Comparison of ENCODE assay signal across 14 cellular contexts in the genomic region with DNA sequence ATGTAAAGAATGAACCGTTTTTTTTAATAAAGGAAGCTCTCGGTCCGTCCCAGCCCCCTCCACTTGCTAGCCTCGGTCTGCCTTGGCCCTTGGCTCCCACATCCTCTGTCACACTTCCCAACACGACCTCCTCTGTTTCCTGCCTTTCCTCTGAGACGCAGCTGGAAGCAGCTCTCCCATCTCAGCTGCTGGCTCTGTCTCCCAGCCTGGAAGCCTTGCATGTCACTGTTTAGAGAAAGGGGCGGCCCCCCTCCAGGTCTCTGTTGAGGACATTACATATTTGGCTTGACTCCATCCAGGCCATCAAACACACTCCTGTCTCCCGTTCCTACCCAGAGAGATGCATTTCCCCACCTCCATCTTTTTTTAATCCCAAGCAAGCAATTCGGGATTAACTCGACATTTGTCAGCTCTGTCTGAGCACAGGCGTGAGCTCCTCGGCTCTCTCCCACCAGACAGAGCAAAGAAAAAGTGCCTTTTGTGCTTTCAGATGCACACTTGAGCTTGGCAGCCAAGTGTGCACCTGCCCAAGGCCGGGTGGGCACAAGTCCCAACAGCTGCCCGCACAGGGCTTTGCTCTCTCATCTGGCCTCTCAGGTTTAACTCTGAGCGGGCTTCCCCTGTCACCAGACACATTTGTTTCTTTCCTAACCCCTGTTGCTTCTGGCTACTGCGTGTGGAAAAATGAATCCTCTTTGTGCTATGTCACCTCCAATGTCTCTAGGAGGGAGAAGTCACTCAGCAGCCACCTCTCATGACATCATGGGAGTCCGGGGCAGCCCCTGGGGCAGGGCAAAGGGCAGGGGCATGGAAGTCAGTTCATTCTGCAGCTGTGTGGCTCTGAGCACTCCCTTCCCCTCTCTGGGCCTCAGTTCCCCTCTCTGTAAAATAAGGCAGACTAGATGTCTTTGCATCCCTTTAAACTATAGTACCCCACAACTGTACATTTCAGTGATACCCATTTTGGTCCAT.
DNase-seq lines count a peak whose midpoint lies in the region; ATAC-seq and TF ChIP-seq lines count a peak whose summit lies in the region.
"Had no signal": no experiment of that assay in that cellular context is flagged by ENCODE, and none has a peak within 500 bp of the region (broad histone marks: within the 10 kb centered on the region; RNA-seq: fewer than 3 reads in every experiment).

No MANE protein-coding gene starts in this region.

- H3K27ac ChIP-seq in muscle layer of colon (ENCODE audit: low read depth, low read length) (no peak overlapping the region), left lung (no peak overlapping the region)
- H3K27ac ChIP-seq: C4-2B, RWPE1 had no signal

- H3K4me3 ChIP-seq in muscle layer of colon (ENCODE audit: low read depth in 1 of 2, low read length in 2 of 2) (no peak overlapping the region), left lung (no peak overlapping the region)

- no peak overlapping the region for H3K27ac Mint-ChIP-seq in immature natural killer cell
- H3K27ac Mint-ChIP-seq: IgD-negative memory B cell had no signal

- peaks cover 32% of the 10 kb centered on the region for H3K4me1 ChIP-seq in muscle layer of colon (ENCODE audit: insufficient read depth, low read length)
- H3K4me1 ChIP-seq in left lung, result no peaks in the 10 kb centered on the region

- no peak for ATAC-seq in left lung

- H3K4me3 Mint-ChIP-seq in immature natural killer cell, result no peak overlapping the region
- H3K4me3 Mint-ChIP-seq: central memory CD8-positive, alpha-beta T cell; IgD-negative memory B cell had no signal

- H3K36me3 ChIP-seq in muscle layer of colon (ENCODE audit: insufficient read depth, low read length), result no peaks in the 10 kb centered on the region
- H3K36me3 ChIP-seq in left lung, result no peaks in the 10 kb centered on the region

- H3K9me3 Mint-ChIP-seq in immature natural killer cell, result peaks cover 0 to 2% (median 0%) of the 10 kb centered on the region in 6 donors
- H3K9me3 Mint-ChIP-seq: central memory CD8-positive, alpha-beta T cell; IgD-negative memory B cell had no signal

- peaks cover 7 to 13% (median 7%) of the 10 kb centered on the region in 3 donors for H3K27me3 Mint-ChIP-seq in immature natural killer cell (ENCODE audit: low read depth in 3 of 3)

- no peaks in the 10 kb centered on the region for H3K4me1 Mint-ChIP-seq in immature natural killer cell
- H3K4me1 Mint-ChIP-seq: central memory CD8-positive, alpha-beta T cell had no signal

- peak overlapping the region; percentile 7 for H3K9ac ChIP-seq in muscle layer of colon (ENCODE audit: low read length)

- TF ChIP-seq CTCF in left lung (IDR thresholded peaks at IDR 0.05), result no peak

- intact Hi-C loops in left lung (cut with DNase I), result no loop called here

- H3K9me3 ChIP-seq in muscle layer of colon (ENCODE audit: low read length) (no peaks in the 10 kb centered on the region), left lung (no peaks in the 10 kb centered on the region)

- H3K36me3 Mint-ChIP-seq in immature natural killer cell, result no peaks in the 10 kb centered on the region
- H3K36me3 Mint-ChIP-seq: IgD-negative memory B cell had no signal

- DNase-seq in DMS153 (lab: John Stamatoyannopoulos, UW) (peak; percentile 32), NCI-H2029 (lab: John Stamatoyannopoulos, UW) (peak; percentile 67), anterior cingulate cortex (lab: John Stamatoyannopoulos, UW) (peak in 36 of 58 donors; percentile 6 to 69 (median 27)), immature natural killer cell (no peak), left lung (no peak), NCI-H748 (lab: John Stamatoyannopoulos, UW; ENCODE audit: unreplicated experiment) (no peak), foreskin melanocyte (no peak)
- DNase-seq: activated naive CD4-positive, alpha-beta T cell treated with Interleukin-2 at 50 U/mL for 16 hours; NCI-H226 had no signal

- no peaks in the 10 kb centered on the region for H3K27me3 ChIP-seq in muscle layer of colon (ENCODE audit: control insufficient read depth in 1 of 2, insufficient read depth in 2 of 2, low read length in 2 of 2)
- peaks cover 0 to 9% of the 10 kb centered on the region in 2 donors for H3K27me3 ChIP-seq in left lung

Comparison
In these comparisons a context has a peak if more than half of its experiments do, and no peak if none do; other contexts are left out.
1. DNase-seq: peak in DMS153 (single experiment), NCI-H2029 (single experiment) and anterior cingulate cortex (36 of 58); none in immature natural killer cell (0 of 3), left lung (0 of 2), NCI-H748 (single experiment) and foreskin melanocyte (single experiment).